19 cellular contexts compared by ENCODE assay signal in the genomic region with DNA sequence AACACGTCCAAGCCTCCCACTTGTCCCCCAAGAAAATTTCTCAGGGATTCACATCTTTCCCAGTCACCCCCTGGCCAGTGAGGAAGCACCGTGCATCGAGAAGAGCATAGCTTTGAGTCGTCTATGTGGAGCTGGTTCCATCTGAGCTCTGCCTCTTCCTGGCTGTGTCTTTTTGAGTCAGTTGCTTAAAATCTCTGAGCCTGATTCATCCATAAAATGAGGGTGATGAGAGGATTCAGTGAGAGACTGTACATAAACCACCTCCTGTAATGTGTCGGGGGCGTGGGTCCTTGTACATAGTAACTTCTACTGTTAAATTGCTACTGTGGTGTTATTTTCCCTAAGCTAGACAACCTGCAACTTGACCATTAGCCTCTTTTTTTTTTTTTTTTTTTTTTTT. TPM values are rescaled to one million over a fixed set of nuclear protein-coding genes. Genes with fewer than 3 reads are reported as not detected.
A peak's percentile ranks its signal among the peaks of the same experiment; 100 is the strongest.
DNase-seq lines count a peak whose midpoint lies in the region; ATAC-seq, FAIRE-seq and TF ChIP-seq lines count a peak whose summit lies in the region.
"Had no signal": no experiment of that assay in that cellular context is flagged by ENCODE, and none has a peak within 500 bp of the region (broad histone marks: within the 10 kb centered on the region; RNA-seq: fewer than 3 reads in every experiment).

No MANE protein-coding gene starts in this region.

- DNase-seq in EH (ENCODE audit: low read depth): peak; percentile 23
- no peak for DNase-seq in activated T-helper 1 cell treated with anti-CD3 and anti-CD28 coated beads, Interleukin-12 subunit alpha, Interleukin-12 subunit beta, Interleukin-2, Interleukin-4 antibody, amounts not matched to agents 30 ng/mL and 10 ng/mL and 1 ng/mL, durations not matched to agents 14 hours and 24 hours and 36 hours (ENCODE audit: low spot score)
- no peak for DNase-seq in foreskin keratinocyte
- DNase-seq in substantia nigra (lab: John Stamatoyannopoulos, UW): no peak
- DNase-seq in RCC 7860 (ENCODE audit: low spot score): no peak
- no peak for DNase-seq in cortex of kidney (lab: John Stamatoyannopoulos, UW)
- no peak for DNase-seq in Kasumi-1 (lab: John Stamatoyannopoulos, UW)
- DNase-seq: activated naive CD4-positive, alpha-beta T cell; body of pancreas; Caco-2; effector CD4-positive, alpha-beta T cell; foreskin melanocyte; mesenchymal stem cell; NCI-H187; NCI-H524; WERI-Rb-1 had no signal

- peak overlapping the region; percentile 58 for H3K27ac Mint-ChIP-seq in activated T-helper 1 cell treated with anti-CD3 and anti-CD28 coated beads, Interleukin-12 subunit alpha, Interleukin-12 subunit beta, Interleukin-2, Interleukin-4 antibody, amounts not matched to agents 30 ng/mL and 10 ng/mL and 1 ng/mL, durations not matched to agents 14 hours and 24 hours and 36 hours
- H3K27ac Mint-ChIP-seq: stimulated activated memory B cell treated with anti-CD40 and anti-IgM and Interleukin-4, amounts not matched to agents 10 μg/mL and 1 μg/mL and 100 μg/mL, for 72 hours had no signal

- peaks cover 4% of the 10 kb centered on the region for H3K27me3 Mint-ChIP-seq in activated T-helper 1 cell treated with anti-CD3 and anti-CD28 coated beads, Interleukin-12 subunit alpha, Interleukin-12 subunit beta, Interleukin-2, Interleukin-4 antibody, amounts not matched to agents 30 ng/mL and 10 ng/mL and 1 ng/mL, durations not matched to agents 14 hours and 24 hours and 36 hours (ENCODE audit: insufficient read depth)
- H3K27me3 Mint-ChIP-seq: stimulated activated memory B cell treated with anti-CD40 and anti-IgM and Interleukin-4, amounts not matched to agents 10 μg/mL and 1 μg/mL and 100 μg/mL, for 72 hours had no signal

- H3K4me3 Mint-ChIP-seq in activated T-helper 1 cell treated with anti-CD3 and anti-CD28 coated beads, Interleukin-12 subunit alpha, Interleukin-12 subunit beta, Interleukin-2, Interleukin-4 antibody, amounts not matched to agents 30 ng/mL and 10 ng/mL and 1 ng/mL, durations not matched to agents 14 hours and 24 hours and 36 hours: no peak overlapping the region
- H3K4me3 Mint-ChIP-seq: stimulated activated memory B cell treated with anti-CD40 and anti-IgM and Interleukin-4, amounts not matched to agents 10 μg/mL and 1 μg/mL and 100 μg/mL, for 72 hours had no signal

- H3K4me1 ChIP-seq in foreskin keratinocyte: peaks cover 54% of the 10 kb centered on the region

- H3K36me3 Mint-ChIP-seq in activated T-helper 1 cell treated with anti-CD3 and anti-CD28 coated beads, Interleukin-12 subunit alpha, Interleukin-12 subunit beta, Interleukin-2, Interleukin-4 antibody, amounts not matched to agents 30 ng/mL and 10 ng/mL and 1 ng/mL, durations not matched to agents 14 hours and 24 hours and 36 hours (ENCODE audit: low read depth): peaks cover 3% of the 10 kb centered on the region

- intact Hi-C loops in activated T-helper 1 cell treated with anti-CD3 and anti-CD28 coated beads, Interleukin-12 subunit alpha, Interleukin-12 subunit beta, Interleukin-2, Interleukin-4 antibody, amounts not matched to agents 30 ng/mL and 10 ng/mL and 1 ng/mL, durations not matched to agents 14 hours and 24 hours and 36 hours (cut with micrococcal nuclease): loop anchor here (2.0 kb wide), 1 partner anchor 13 kb away; the partner anchor contains the start of gene CD9

- H3K9me3 Mint-ChIP-seq in activated T-helper 1 cell treated with anti-CD3 and anti-CD28 coated beads, Interleukin-12 subunit alpha, Interleukin-12 subunit beta, Interleukin-2, Interleukin-4 antibody, amounts not matched to agents 30 ng/mL and 10 ng/mL and 1 ng/mL, durations not matched to agents 14 hours and 24 hours and 36 hours: no peaks in the 10 kb centered on the region
- H3K9me3 Mint-ChIP-seq: stimulated activated memory B cell treated with anti-CD40 and anti-IgM and Interleukin-4, amounts not matched to agents 10 μg/mL and 1 μg/mL and 100 μg/mL, for 72 hours had no signal

- ATAC-seq in foreskin keratinocyte: no peak
- ATAC-seq in activated CD4-positive, CD25-positive, alpha-beta regulatory T cell treated with anti-CD3 and anti-CD28 coated beads, Interleukin-2, amount 50 U/mL, for 24 hours: no peak
- ATAC-seq: body of pancreas; stimulated activated memory B cell treated with anti-CD40 and anti-IgM and Interleukin-4, amounts not matched to agents 10 μg/mL and 1 μg/mL and 100 μg/mL, for 72 hours had no signal

- H3K27me3 ChIP-seq in foreskin keratinocyte: no peaks in the 10 kb centered on the region
- H3K27me3 ChIP-seq: body of pancreas had no signal

- TF ChIP-seq CTCF in foreskin keratinocyte (conservative IDR thresholded peaks at IDR 0.05): no peak

- peak overlapping the region; percentile 96 for H3K27ac ChIP-seq in foreskin keratinocyte
- peak overlapping the region; percentile 2 for H3K27ac ChIP-seq in substantia nigra (ENCODE audit: low read depth, low read length, poor library complexity, severe bottlenecking)
- H3K27ac ChIP-seq: WERI-Rb-1 had no signal

- peaks cover 47% of the 10 kb centered on the region for H3K4me1 Mint-ChIP-seq in activated T-helper 1 cell treated with anti-CD3 and anti-CD28 coated beads, Interleukin-12 subunit alpha, Interleukin-12 subunit beta, Interleukin-2, Interleukin-4 antibody, amounts not matched to agents 30 ng/mL and 10 ng/mL and 1 ng/mL, durations not matched to agents 14 hours and 24 hours and 36 hours (ENCODE audit: low read depth)

- FAIRE-seq in RCC 7860 (lab: Jason Lieb, UNC): no peak
- FAIRE-seq: G401.6 had no signal

RNA-seq across cellular contexts. Expression of gene CD9, which starts 13.8 kb away (rescaled TPM):
- 47.4 and 50.9 TPM in 2 replicates for total RNA-seq in activated T-helper 1 cell treated with anti-CD3 and anti-CD28 coated beads, Interleukin-12 subunit alpha, Interleukin-12 subunit beta, Interleukin-2, Interleukin-4 antibody, amounts not matched to agents 30 ng/mL and 10 ng/mL and 1 ng/mL, durations not matched to agents 14 hours and 24 hours and 36 hours
- total RNA-seq in foreskin keratinocyte: 577 and 589 TPM in 2 replicates
- polyA plus RNA-seq in foreskin keratinocyte: 620 and 648 TPM in 2 replicates

Comparison
In these comparisons a context has a peak if more than half of its experiments do, and no peak if none do; other contexts are left out.
1. RNA of gene CD9, which starts 13.8 kb away (total RNA-seq): 577 to 589 TPM in foreskin keratinocyte; 47.4 to 50.9 TPM in activated T-helper 1 cell treated with anti-CD3 and anti-CD28 coated beads, Interleukin-12 subunit alpha, Interleukin-12 subunit beta, Interleukin-2, Interleukin-4 antibody, amounts not matched to agents 30 ng/mL and 10 ng/mL and 1 ng/mL, durations not matched to agents 14 hours and 24 hours and 36 hours; every median in the first group is over 10 times any median in the second.